ENCODE assay signal across 9 cellular contexts in genomic region chr17:63549289-63549945, GRCh38. TPM values are rescaled to one million over a fixed set of nuclear protein-coding genes. Genes with fewer than 3 reads are reported as not detected.
DNase-seq lines count a peak whose midpoint lies in the region; ATAC-seq lines count a peak whose summit lies in the region.
"Had no signal": no experiment of that assay in that cellular context is flagged by ENCODE, and none has a peak within 500 bp of the region (broad histone marks: within the 10 kb centered on the region; RNA-seq: fewer than 3 reads in every experiment).

No MANE protein-coding gene starts in this region.

- peak; percentile 15 for ATAC-seq in HG03175 (IDR thresholded peaks at IDR 0.05; ENCODE audit: unreplicated experiment)
- ATAC-seq in stimulated activated naive CD8-positive, alpha-beta T cell treated with anti-CD3 and anti-CD28 coated beads, Interleukin-15, amount 100 ng/mL, for 72 hours: peak; percentile 46

- H3K4me1 ChIP-seq in iPS-20b (ENCODE audit: insufficient read depth, low read length): peaks cover 9% of the 10 kb centered on the region

- H3K9me3 ChIP-seq in iPS-20b (ENCODE audit: insufficient read depth, low read depth, low read length): no peaks in the 10 kb centered on the region

- no peak for DNase-seq in activated CD4-positive, alpha-beta T cell treated with anti-CD3 and anti-CD28 coated beads, Interleukin-2, amount 10 ng/mL, durations not matched to agents 24 days and 14 days
- DNase-seq in activated CD4-positive, alpha-beta T cell treated with anti-CD3 and anti-CD28 coated beads for 48 hours: no peak
- DNase-seq in activated T-helper 2 cell treated with anti-CD3 and anti-CD28 coated beads, Interferon-gamma antibody, Interleukin-2, Interleukin-4, amounts not matched to agents 10 μg/mL and 5 μg/mL and 100 μg/mL, durations not matched to agents 14 hours and 24 hours and 36 hours (ENCODE audit: low spot score): no peak
- DNase-seq in stimulated activated naive CD8-positive, alpha-beta T cell treated with anti-CD3 and anti-CD28 coated beads, Interleukin-15, amount 100 ng/mL, for 72 hours: no peak
- DNase-seq in GM19238 (ENCODE audit: insufficient read length, low spot score): no peak
- no peak for DNase-seq in NK-92 treated with Interleukin-12 subunit alpha and Interleukin-12 subunit beta, amount 100 ng/mL, for 24 hours (lab: John Stamatoyannopoulos, UW)

- no peaks in the 10 kb centered on the region for H3K27me3 Mint-ChIP-seq in activated CD4-positive, alpha-beta T cell treated with anti-CD3 and anti-CD28 coated beads, Interleukin-2, amount 10 ng/mL, durations not matched to agents 24 days and 14 days
- no peaks in the 10 kb centered on the region for H3K27me3 Mint-ChIP-seq in activated T-helper 2 cell treated with anti-CD3 and anti-CD28 coated beads, Interferon-gamma antibody, Interleukin-2, Interleukin-4, amounts not matched to agents 10 μg/mL and 5 μg/mL and 100 μg/mL, durations not matched to agents 14 hours and 24 hours and 36 hours (ENCODE audit: low read depth)
- H3K27me3 Mint-ChIP-seq in stimulated activated naive CD8-positive, alpha-beta T cell treated with anti-CD3 and anti-CD28 coated beads, Interleukin-15, amount 100 ng/mL, for 72 hours: no peaks in the 10 kb centered on the region

- H3K4me3 Mint-ChIP-seq in activated CD4-positive, alpha-beta T cell treated with anti-CD3 and anti-CD28 coated beads, Interleukin-2, amount 10 ng/mL, durations not matched to agents 24 days and 14 days: peak overlapping the region; percentile 87
- peak overlapping the region; percentile 93 for H3K4me3 Mint-ChIP-seq in activated T-helper 2 cell treated with anti-CD3 and anti-CD28 coated beads, Interferon-gamma antibody, Interleukin-2, Interleukin-4, amounts not matched to agents 10 μg/mL and 5 μg/mL and 100 μg/mL, durations not matched to agents 14 hours and 24 hours and 36 hours (ENCODE audit: low read depth)
- H3K4me3 Mint-ChIP-seq in stimulated activated naive CD8-positive, alpha-beta T cell treated with anti-CD3 and anti-CD28 coated beads, Interleukin-15, amount 100 ng/mL, for 72 hours: peak overlapping the region; percentile 97 to 98

- intact Hi-C loops in activated CD4-positive, alpha-beta T cell treated with anti-CD3 and anti-CD28 coated beads, Interleukin-2, amount 10 ng/mL, durations not matched to agents 24 days and 14 days (cut with micrococcal nuclease): no loop called here
- intact Hi-C loops in activated T-helper 2 cell treated with anti-CD3 and anti-CD28 coated beads, Interferon-gamma antibody, Interleukin-2, Interleukin-4, amounts not matched to agents 10 μg/mL and 5 μg/mL and 100 μg/mL, durations not matched to agents 14 hours and 24 hours and 36 hours (cut with micrococcal nuclease): no loop called here

- peaks cover 18% of the 10 kb centered on the region for H3K36me3 Mint-ChIP-seq in activated CD4-positive, alpha-beta T cell treated with anti-CD3 and anti-CD28 coated beads, Interleukin-2, amount 10 ng/mL, durations not matched to agents 24 days and 14 days (ENCODE audit: low read depth)
- peaks cover 26% of the 10 kb centered on the region for H3K36me3 Mint-ChIP-seq in activated T-helper 2 cell treated with anti-CD3 and anti-CD28 coated beads, Interferon-gamma antibody, Interleukin-2, Interleukin-4, amounts not matched to agents 10 μg/mL and 5 μg/mL and 100 μg/mL, durations not matched to agents 14 hours and 24 hours and 36 hours (ENCODE audit: low read depth)

- H3K27ac Mint-ChIP-seq in activated CD4-positive, alpha-beta T cell treated with anti-CD3 and anti-CD28 coated beads, Interleukin-2, amount 10 ng/mL, durations not matched to agents 24 days and 14 days: peak overlapping the region; percentile 93
- H3K27ac Mint-ChIP-seq in activated T-helper 2 cell treated with anti-CD3 and anti-CD28 coated beads, Interferon-gamma antibody, Interleukin-2, Interleukin-4, amounts not matched to agents 10 μg/mL and 5 μg/mL and 100 μg/mL, durations not matched to agents 14 hours and 24 hours and 36 hours: peak overlapping the region; percentile 97
- peak overlapping the region; percentile 98 to 99 for H3K27ac Mint-ChIP-seq in stimulated activated naive CD8-positive, alpha-beta T cell treated with anti-CD3 and anti-CD28 coated beads, Interleukin-15, amount 100 ng/mL, for 72 hours

- H3K4me1 Mint-ChIP-seq in activated CD4-positive, alpha-beta T cell treated with anti-CD3 and anti-CD28 coated beads, Interleukin-2, amount 10 ng/mL, durations not matched to agents 24 days and 14 days: peaks cover 29% of the 10 kb centered on the region
- peaks cover 23% of the 10 kb centered on the region for H3K4me1 Mint-ChIP-seq in activated T-helper 2 cell treated with anti-CD3 and anti-CD28 coated beads, Interferon-gamma antibody, Interleukin-2, Interleukin-4, amounts not matched to agents 10 μg/mL and 5 μg/mL and 100 μg/mL, durations not matched to agents 14 hours and 24 hours and 36 hours (ENCODE audit: low read depth)
- H3K4me1 Mint-ChIP-seq in stimulated activated naive CD8-positive, alpha-beta T cell treated with anti-CD3 and anti-CD28 coated beads, Interleukin-15, amount 100 ng/mL, for 72 hours: peaks cover 28% of the 10 kb centered on the region

- peak overlapping the region; percentile 84 for H3K27ac ChIP-seq in iPS-20b (ENCODE audit: low read length)

- peak overlapping the region; percentile 94 for H3K4me3 ChIP-seq in iPS-20b (ENCODE audit: low read length)

- peak overlapping the region; percentile 97 for H3K9ac ChIP-seq in iPS-20b (ENCODE audit: low read depth, low read length)

- no peaks in the 10 kb centered on the region; the same call in 1 of the 2 replicates for H3K36me3 ChIP-seq in iPS-20b (ENCODE audit: insufficient read depth, low read depth, low read length)

- no peaks in the 10 kb centered on the region for H3K27me3 ChIP-seq in iPS-20b (ENCODE audit: insufficient read depth, low read length)

- no peaks in the 10 kb centered on the region for H3K9me3 Mint-ChIP-seq in activated CD4-positive, alpha-beta T cell treated with anti-CD3 and anti-CD28 coated beads, Interleukin-2, amount 10 ng/mL, durations not matched to agents 24 days and 14 days
- H3K9me3 Mint-ChIP-seq in activated T-helper 2 cell treated with anti-CD3 and anti-CD28 coated beads, Interferon-gamma antibody, Interleukin-2, Interleukin-4, amounts not matched to agents 10 μg/mL and 5 μg/mL and 100 μg/mL, durations not matched to agents 14 hours and 24 hours and 36 hours: no peaks in the 10 kb centered on the region
- no peaks in the 10 kb centered on the region for H3K9me3 Mint-ChIP-seq in stimulated activated naive CD8-positive, alpha-beta T cell treated with anti-CD3 and anti-CD28 coated beads, Interleukin-15, amount 100 ng/mL, for 72 hours

RNA-seq across cellular contexts. Expression of gene DCAF7, which starts 0.9 kb away (rescaled TPM):
- 113 and 115 TPM in 2 replicates for total RNA-seq in activated CD4-positive, alpha-beta T cell treated with anti-CD3 and anti-CD28 coated beads, Interleukin-2, amount 10 ng/mL, durations not matched to agents 24 days and 14 days
- total RNA-seq in activated T-helper 2 cell treated with anti-CD3 and anti-CD28 coated beads, Interferon-gamma antibody, Interleukin-2, Interleukin-4, amounts not matched to agents 10 μg/mL and 5 μg/mL and 100 μg/mL, durations not matched to agents 14 hours and 24 hours and 36 hours: 118 and 119 TPM in 2 replicates

RNA-seq across cellular contexts. Expression of gene KCNH6, which starts 26.3 kb away (rescaled TPM):
- total RNA-seq in activated CD4-positive, alpha-beta T cell treated with anti-CD3 and anti-CD28 coated beads, Interleukin-2, amount 10 ng/mL, durations not matched to agents 24 days and 14 days: not detected in 2 replicates
- not detected in 2 replicates for total RNA-seq in activated T-helper 2 cell treated with anti-CD3 and anti-CD28 coated beads, Interferon-gamma antibody, Interleukin-2, Interleukin-4, amounts not matched to agents 10 μg/mL and 5 μg/mL and 100 μg/mL, durations not matched to agents 14 hours and 24 hours and 36 hours
- total RNA-seq: glomerular endothelial cell had no signal

RNA-seq across cellular contexts. Expression of gene TACO1, which starts 51.3 kb away (rescaled TPM):
- total RNA-seq in activated CD4-positive, alpha-beta T cell treated with anti-CD3 and anti-CD28 coated beads, Interleukin-2, amount 10 ng/mL, durations not matched to agents 24 days and 14 days: 27.4 and 27.9 TPM in 2 replicates
- 20.4 and 22.4 TPM in 2 replicates for total RNA-seq in activated T-helper 2 cell treated with anti-CD3 and anti-CD28 coated beads, Interferon-gamma antibody, Interleukin-2, Interleukin-4, amounts not matched to agents 10 μg/mL and 5 μg/mL and 100 μg/mL, durations not matched to agents 14 hours and 24 hours and 36 hours
